ENCODE assay signal across 8 cellular contexts in the genomic region with DNA sequence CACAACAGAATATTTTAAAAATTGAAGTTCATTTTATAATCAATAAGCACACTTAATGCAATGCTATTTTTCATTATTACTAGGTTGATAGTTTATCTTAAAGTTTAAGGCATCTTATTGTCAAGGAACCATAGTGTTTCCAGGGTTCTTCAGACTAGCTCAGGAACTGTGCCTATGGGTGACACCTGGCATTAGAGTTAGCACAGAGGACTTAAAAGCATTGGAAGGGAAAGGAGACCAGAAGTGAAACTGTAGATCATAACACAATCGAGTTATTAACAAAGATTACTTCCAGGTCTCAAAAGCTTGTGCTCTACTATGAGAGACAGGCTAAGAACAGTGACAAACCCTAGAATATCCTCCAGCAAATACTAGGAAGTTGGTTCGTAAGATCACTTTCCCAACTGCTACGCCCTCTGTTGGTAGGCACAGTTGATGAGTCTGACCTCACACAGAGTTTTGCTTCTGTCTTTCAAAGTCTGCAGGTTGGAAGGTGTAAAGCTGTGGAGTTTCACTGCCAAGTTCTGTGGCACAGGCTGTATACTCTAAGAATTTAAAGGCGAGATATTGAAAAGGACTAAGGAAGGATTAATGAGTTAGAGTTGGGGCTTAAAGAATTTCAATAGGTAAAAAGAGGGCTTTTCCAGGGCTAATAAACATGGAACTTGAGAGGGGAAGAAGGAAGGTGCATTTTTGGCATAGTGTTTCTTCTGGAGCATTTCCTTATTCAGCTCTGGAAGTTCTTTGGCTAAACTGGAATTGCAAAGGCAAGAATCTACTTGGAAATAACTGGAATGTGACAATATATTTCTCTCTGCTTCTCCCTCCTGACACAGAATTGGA.
A peak's percentile ranks its signal among the peaks of the same experiment; 100 is the strongest.
DNase-seq lines count a peak whose midpoint lies in the region; ATAC-seq, FAIRE-seq and TF ChIP-seq lines count a peak whose summit lies in the region.

No MANE protein-coding gene starts in this region.

- peak overlapping the region; percentile 82 to 87 for H3K27ac ChIP-seq in A549

- peak; percentile 62 to 76 for ATAC-seq in A549
- ATAC-seq in naive B cell (ENCODE audit: low read depth in 2 of 2) = no peak

- no peaks in the 10 kb centered on the region for H3K9me3 Mint-ChIP-seq in naive B cell

- H3K9me3 ChIP-seq in A549 = no peaks in the 10 kb centered on the region
- no peaks in the 10 kb centered on the region for H3K9me3 ChIP-seq in MG63

- TF ChIP-seq RAD21 in A549 (conservative IDR thresholded peaks at IDR 0.05 in 1 of 2, IDR thresholded peaks at IDR 0.05 in 1 of 2) = peak; percentile 84 to 91

- CTCF ChIA-PET in A549 (lab: Yijun Ruan, JAX) (interaction anchor here (0.5 to 4.5 kb wide), 65 partner anchors 8 to 1227 kb away, joined by 3 to 53 read pairs (median 3); a partner anchor contains a TSS), HEK293T (lab: Yijun Ruan, JAX) (interaction anchor here (0.7 to 1.4 kb wide), 6 partner anchors 9 to 512 kb away, joined by 3 to 12 read pairs (median 5); no protein-coding TSS in a partner anchor)

- H3K27me3 Mint-ChIP-seq in naive B cell = peaks cover 0 to 2% (median 0%) of the 10 kb centered on the region in 3 donors

- no peak overlapping the region for H3K4me3 Mint-ChIP-seq in naive B cell

- H3K4me3 ChIP-seq in A549 (no peak overlapping the region), MG63 (no peak overlapping the region), epithelial cell of proximal tubule (ENCODE audit: low read depth, low read length) (no peak overlapping the region)

- peak overlapping the region; percentile 22; the same call in 2 of the 3 replicates for H3K4me2 ChIP-seq in A549

- peaks cover 61% of the 10 kb centered on the region for H3K4me1 ChIP-seq in A549

- FAIRE-seq in A549 (lab: Jason Lieb, UNC) = peak; percentile 100

- 10% methylated on average over 4 of the region's 4 CpGs for WGBS in A549 (ENCODE audit: missing lambda C conversion rate)

- H3K27ac Mint-ChIP-seq in naive B cell = peak overlapping the region in 1 of 6 donors; percentile 24

- in situ Hi-C loops in SK-MEL-5 (cut with HindIII; ENCODE audit: low pct_unique_long_range_greater_than_20kb, low sequenced_read_pairs) = no loop called here

- H3K36me3 ChIP-seq in MG63 = no peaks in the 10 kb centered on the region

- TF ChIP-seq EP300 in A549 (IDR thresholded peaks at IDR 0.05) = no peak

- peak; percentile 53 to 89 for DNase-seq in A549 (ENCODE audit: low read depth in 1 of 2, low spot score in 1 of 2)
- DNase-seq in GM10266 (ENCODE audit: extremely low spot score) = peak; percentile 23
- DNase-seq in HEK293T (ENCODE audit: extremely low spot score) = peak; percentile 36
- peak; percentile 40 for DNase-seq in MG63
- peak; percentile 93 for DNase-seq in SK-MEL-5 (ENCODE audit: low read depth, low spot score)
- peak; percentile 58 for DNase-seq in epithelial cell of proximal tubule (ENCODE audit: low read depth)
- DNase-seq in naive B cell = peak; percentile 1
- DNase-seq in activated CD4-positive, CD25-positive, alpha-beta regulatory T cell (lab: John Stamatoyannopoulos, UW) = no peak

- no peaks in the 10 kb centered on the region for H3K27me3 ChIP-seq in MG63

- peaks cover 0 to 4% (median 0%) of the 10 kb centered on the region in 3 donors for H3K4me1 Mint-ChIP-seq in naive B cell

- TF ChIP-seq POLR2A in A549 (IDR thresholded peaks at IDR 0.05; ENCODE audit: low read length) = no peak

- TF ChIP-seq CTCF in A549 (IDR thresholded peaks at IDR 0.05) (peak; percentile 89), GM10266 (IDR thresholded peaks at IDR 0.05; ENCODE audit: control insufficient read depth, insufficient read depth, low read depth, missing control alignments) (peak; percentile 82), epithelial cell of proximal tubule (conservative IDR thresholded peaks at IDR 0.05; ENCODE audit: low read depth, low read length) (peak; percentile 98)

- H3K36me3 Mint-ChIP-seq in naive B cell = no peaks in the 10 kb centered on the region

- POLR2A ChIA-PET in A549 (lab: Yijun Ruan, JAX) = interaction anchor here (0.7 to 4.4 kb wide), 2 partner anchors 355 to 532 kb away, joined by 3 to 79 read pairs; a partner anchor contains a TSS
- POLR2A ChIA-PET in HEK293T (lab: Yijun Ruan, JAX) = no interaction called here

TF ChIP-seq in A549, 52 proteins besides CTCF, POLR2A, EP300 and RAD21:
- TF ChIP-seq MYC (IDR thresholded peaks at IDR 0.05; ENCODE audit: borderline replicate concordance, low read length) (no peak), RFX5 (IDR thresholded peaks at IDR 0.05) (no peak), FOSL2 (IDR thresholded peaks at IDR 0.05) (no peak), FOSL2 (CRISPR knock-in tag; IDR thresholded peaks at IDR 0.05) (0 out of 2 replicates have a peak, but pooled peaks have one; percentile 6), MAZ (IDR thresholded peaks at IDR 0.05; ENCODE audit: borderline replicate concordance, low read depth, low read length) (no peak), SMC3 (IDR thresholded peaks at IDR 0.05) (peak; percentile 90), JUN (IDR thresholded peaks at IDR 0.05) (no peak)

TF ChIP-seq in HEK293T, 16 proteins besides CTCF, POLR2A, EP300 and RAD21:
- no peak for TF ChIP-seq SP1 (IDR thresholded peaks at IDR 0.05)
- TF ChIP-seq ZNF384 (IDR thresholded peaks at IDR 0.05) = no peak
- no peak for TF ChIP-seq FOXK2 (IDR thresholded peaks at IDR 0.05)
- no peak for TF ChIP-seq FOXA1 (IDR thresholded peaks at IDR 0.05)
- no peak for TF ChIP-seq ARNT (IDR thresholded peaks at IDR 0.05)
- no peak for TF ChIP-seq NFRKB (IDR thresholded peaks at IDR 0.05)
- no peak for TF ChIP-seq ELF4 (IDR thresholded peaks at IDR 0.05)
- no peak for TF ChIP-seq HDGF (IDR thresholded peaks at IDR 0.05; ENCODE audit: borderline replicate concordance)
TF ChIP-seq in HEK293T: peak in this region for 0.

Comparison
In these comparisons a context has a peak if more than half of its experiments do, and no peak if none do; other contexts are left out.
1. ATAC-seq: peak in A549 (2 of 2); none in naive B cell (0 of 2).
2. DNase-seq: peak in A549 (2 of 2), GM10266 (single experiment), HEK293T (single experiment), MG63 (single experiment), SK-MEL-5 (single experiment), epithelial cell of proximal tubule (single experiment) and naive B cell (single experiment); none in activated CD4-positive, CD25-positive, alpha-beta regulatory T cell (0 of 4).
3. Peak in every context shown above with its lines, with median percentiles within 50 percentile points of each other: CTCF ChIP-seq.